8 cellular contexts compared by ENCODE assay signal in the genomic region with DNA sequence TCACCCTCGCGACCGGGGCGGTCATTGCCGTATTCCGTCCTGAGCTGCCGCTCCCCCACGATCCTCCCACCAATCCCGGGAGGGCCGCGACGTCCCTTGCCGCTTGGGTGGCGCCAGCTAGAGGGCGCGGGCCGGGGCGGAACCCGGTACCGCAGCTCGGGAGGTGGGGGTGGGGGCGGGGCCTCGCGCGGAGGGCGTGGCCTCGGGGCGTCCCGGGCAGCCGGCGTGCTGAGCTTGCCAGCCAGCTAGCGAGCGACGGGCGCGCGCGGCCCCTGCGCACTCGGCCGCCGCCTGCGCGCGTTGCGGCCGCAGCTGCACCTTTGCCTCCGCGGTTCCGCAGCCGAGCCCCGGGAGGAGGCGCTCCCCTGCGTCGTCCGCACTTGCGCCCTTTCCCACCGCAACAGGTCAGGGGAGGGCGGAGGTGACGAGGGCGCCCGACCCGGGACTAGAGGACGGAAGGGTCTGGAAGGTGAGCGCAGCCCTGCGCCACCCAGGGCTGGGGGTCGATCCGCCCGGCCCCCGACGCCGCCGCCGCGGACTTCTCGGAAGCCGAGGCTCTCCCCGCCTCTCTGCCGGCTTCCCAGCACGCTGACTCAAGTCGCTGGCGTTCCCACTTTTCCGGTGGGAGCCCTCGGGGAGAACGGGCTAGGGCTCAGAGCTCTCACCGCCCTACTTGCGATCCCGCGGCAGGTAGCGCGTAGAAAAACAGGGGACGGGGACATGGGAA. TPM values are rescaled to one million over a fixed set of nuclear protein-coding genes. Genes with fewer than 3 reads are reported as not detected.
DNase-seq lines count a peak whose midpoint lies in the region; ATAC-seq and TF ChIP-seq lines count a peak whose summit lies in the region.

A gene with protein sequence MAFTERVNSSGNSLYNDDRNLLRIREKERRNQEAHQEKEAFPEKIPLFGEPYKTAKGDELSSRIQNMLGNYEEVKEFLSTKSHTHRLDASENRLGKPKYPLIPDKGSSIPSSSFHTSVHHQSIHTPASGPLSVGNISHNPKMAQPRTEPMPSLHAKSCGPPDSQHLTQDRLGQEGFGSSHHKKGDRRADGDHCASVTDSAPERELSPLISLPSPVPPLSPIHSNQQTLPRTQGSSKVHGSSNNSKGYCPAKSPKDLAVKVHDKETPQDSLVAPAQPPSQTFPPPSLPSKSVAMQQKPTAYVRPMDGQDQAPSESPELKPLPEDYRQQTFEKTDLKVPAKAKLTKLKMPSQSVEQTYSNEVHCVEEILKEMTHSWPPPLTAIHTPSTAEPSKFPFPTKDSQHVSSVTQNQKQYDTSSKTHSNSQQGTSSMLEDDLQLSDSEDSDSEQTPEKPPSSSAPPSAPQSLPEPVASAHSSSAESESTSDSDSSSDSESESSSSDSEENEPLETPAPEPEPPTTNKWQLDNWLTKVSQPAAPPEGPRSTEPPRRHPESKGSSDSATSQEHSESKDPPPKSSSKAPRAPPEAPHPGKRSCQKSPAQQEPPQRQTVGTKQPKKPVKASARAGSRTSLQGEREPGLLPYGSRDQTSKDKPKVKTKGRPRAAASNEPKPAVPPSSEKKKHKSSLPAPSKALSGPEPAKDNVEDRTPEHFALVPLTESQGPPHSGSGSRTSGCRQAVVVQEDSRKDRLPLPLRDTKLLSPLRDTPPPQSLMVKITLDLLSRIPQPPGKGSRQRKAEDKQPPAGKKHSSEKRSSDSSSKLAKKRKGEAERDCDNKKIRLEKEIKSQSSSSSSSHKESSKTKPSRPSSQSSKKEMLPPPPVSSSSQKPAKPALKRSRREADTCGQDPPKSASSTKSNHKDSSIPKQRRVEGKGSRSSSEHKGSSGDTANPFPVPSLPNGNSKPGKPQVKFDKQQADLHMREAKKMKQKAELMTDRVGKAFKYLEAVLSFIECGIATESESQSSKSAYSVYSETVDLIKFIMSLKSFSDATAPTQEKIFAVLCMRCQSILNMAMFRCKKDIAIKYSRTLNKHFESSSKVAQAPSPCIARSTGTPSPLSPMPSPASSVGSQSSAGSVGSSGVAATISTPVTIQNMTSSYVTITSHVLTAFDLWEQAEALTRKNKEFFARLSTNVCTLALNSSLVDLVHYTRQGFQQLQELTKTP (plus strand): TSS at position 240 of the 727 bp plus-strand sequence. CDS start 13,523 bp downstream, outside the sequence.

- DNase-seq in BJ (ENCODE audit: low read depth): no peak
- DNase-seq in GM19240 (ENCODE audit: insufficient read length, low spot score): peak; percentile 63
- peak; percentile 7 for DNase-seq in NCI-H524 treated with DMSO at 0.1 percent for 48 hours (lab: John Stamatoyannopoulos, UW)
- peak; percentile 92 for DNase-seq in activated CD4-positive, alpha-beta T cell treated with anti-CD3 and anti-CD28 coated beads for 48 hours
- peak; percentile 97 for DNase-seq in coronary artery (ENCODE audit: low spot score)
- peak; percentile 96 for DNase-seq in left lobe of liver (ENCODE audit: low spot score)
- DNase-seq in stimulated activated CD4-positive, alpha-beta T cell treated with anti-CD3 and anti-CD28 coated beads, Interleukin-2, amount 100 ng/mL, for 48 hours: peak; percentile 77 to 80

- H3K27ac ChIP-seq in coronary artery: peak within 1 kb of the TSS; percentile 91 to 98

- ATAC-seq in HG03457 (IDR thresholded peaks at IDR 0.05; ENCODE audit: unreplicated experiment) (peak; percentile 45), left lobe of liver (peak; percentile 86)

- no peaks in the 10 kb centered on the region for H3K36me3 ChIP-seq in BJ (ENCODE audit: control insufficient read depth, insufficient read depth, low read length)

- CTCF ChIA-PET in BJ (lab: Yijun Ruan, JAX): interaction anchor here (0.5 to 3.9 kb wide), 9 partner anchors 10 to 439 kb away, joined by 3 to 27 read pairs (median 4); no protein-coding TSS in a partner anchor

- POLR2A ChIA-PET in BJ (lab: Charles Lee): interaction anchor here (0.5 to 1.1 kb wide), 6 partner anchors 14 to 456 kb away, joined by 3 to 11 read pairs (median 4); no protein-coding TSS in a partner anchor

- peak; percentile 40; the same call in 1 of the 2 replicates for TF ChIP-seq CTCF in BJ (IDR thresholded peaks at IDR 0.05; ENCODE audit: insufficient read depth, low read depth, low read length)
- TF ChIP-seq CTCF in coronary artery (IDR thresholded peaks at IDR 0.05): peak; percentile 43

- no peaks in the 10 kb centered on the region for H3K27me3 ChIP-seq in BJ (ENCODE audit: control insufficient read depth, insufficient read depth, low read length)

- peak within 1 kb of the TSS; percentile 96 for H3K4me3 ChIP-seq in BJ (ENCODE audit: low read depth, low read length)
- H3K4me3 ChIP-seq in coronary artery: peak within 1 kb of the TSS; percentile 98

RNA-seq across cellular contexts. Expression of the gene that starts here (rescaled TPM):
- 7.5 and 11.0 TPM in 2 replicates for polyA plus RNA-seq in BJ (2011; rRNA removed)
- polyA minus RNA-seq in BJ (2011; rRNA and poly(A)+ RNA removed): 37.4 and 49.1 TPM in 2 replicates
- total RNA-seq in left lobe of liver: 37.2 TPM
